ENCODE assay signal across 14 cellular contexts in genomic region chr1:175220853-175221547, GRCh38. TPM values are rescaled to one million over a fixed set of nuclear protein-coding genes. Genes with fewer than 3 reads are reported as not detected.
DNase-seq lines count a peak whose midpoint lies in the region; ATAC-seq and TF ChIP-seq lines count a peak whose summit lies in the region.
"Had no signal": no experiment of that assay in that cellular context is flagged by ENCODE, and none has a peak within 500 bp of the region (broad histone marks: within the 10 kb centered on the region; RNA-seq: fewer than 3 reads in every experiment).

No MANE protein-coding gene starts in this region.

- no peak for TF ChIP-seq POLR2A in vagina (IDR thresholded peaks at IDR 0.05)

- H3K4me3 Mint-ChIP-seq in T-helper 17 cell, result no peak overlapping the region
- no peak overlapping the region for H3K4me3 Mint-ChIP-seq in nephron
- H3K4me3 Mint-ChIP-seq in osteocyte (ENCODE audit: unreplicated experiment), result no peak overlapping the region
- H3K4me3 Mint-ChIP-seq: effector memory CD8-positive, alpha-beta T cell; stimulated activated naive CD8-positive, alpha-beta T cell treated with anti-CD3 and anti-CD28 coated beads, Interleukin-15, amount 100 ng/mL, for 72 hours had no signal

- H3K36me3 ChIP-seq in heart right ventricle (no peaks in the 10 kb centered on the region), vagina (no peaks in the 10 kb centered on the region)

- H3K27ac ChIP-seq in heart right ventricle (peak overlapping the region in 7 of 10 donors; percentile 28 to 71 (median 48)), vagina (peak overlapping the region; percentile 9)

- H3K4me3 ChIP-seq in heart right ventricle (no peak overlapping the region), vagina (no peak overlapping the region)

- H3K27me3 ChIP-seq in heart right ventricle, result no peaks in the 10 kb centered on the region
- no peaks in the 10 kb centered on the region for H3K27me3 ChIP-seq in vagina

- DNase-seq in T-helper 17 cell (no peak), heart right ventricle (no peak), vagina (ENCODE audit: extremely low spot score in 2 of 2) (no peak), osteocyte (ENCODE audit: extremely low spot score, unreplicated experiment) (no peak), NCI-H1436 treated with DMSO at 0.1 percent for 48 hours (lab: John Stamatoyannopoulos, UW) (no peak)
- DNase-seq: activated CD4-positive, alpha-beta T cell treated with anti-CD3 and anti-CD28 coated beads for 48 hours; anterior cingulate cortex; effector memory CD8-positive, alpha-beta T cell; NCI-H1105; NCI-H82; stimulated activated naive CD8-positive, alpha-beta T cell treated with anti-CD3 and anti-CD28 coated beads, Interleukin-15, amount 100 ng/mL, for 72 hours had no signal

- no peaks in the 10 kb centered on the region for H3K9me3 Mint-ChIP-seq in nephron
- no peaks in the 10 kb centered on the region for H3K9me3 Mint-ChIP-seq in osteocyte (ENCODE audit: unreplicated experiment)
- H3K9me3 Mint-ChIP-seq: effector memory CD8-positive, alpha-beta T cell; stimulated activated naive CD8-positive, alpha-beta T cell treated with anti-CD3 and anti-CD28 coated beads, Interleukin-15, amount 100 ng/mL, for 72 hours had no signal

- H3K27ac Mint-ChIP-seq in T-helper 17 cell (peak overlapping the region; percentile 68), nephron (peak overlapping the region in 2 of 3 experiments; percentile 46 to 73), osteocyte (ENCODE audit: unreplicated experiment) (no peak overlapping the region)
- H3K27ac Mint-ChIP-seq: effector memory CD8-positive, alpha-beta T cell had no signal

- TF ChIP-seq CTCF in heart right ventricle (IDR thresholded peaks at IDR 0.05), result no peak
- no peak for TF ChIP-seq CTCF in nephron (IDR thresholded peaks at IDR 0.05; ENCODE audit: unreplicated experiment in 3 of 3)
- TF ChIP-seq CTCF in vagina (IDR thresholded peaks at IDR 0.05), result no peak
- TF ChIP-seq CTCF in osteocyte (IDR thresholded peaks at IDR 0.05), result no peak

- H3K36me3 Mint-ChIP-seq in T-helper 17 cell (ENCODE audit: low read depth) (no peaks in the 10 kb centered on the region), nephron (ENCODE audit: low read depth) (no peaks in the 10 kb centered on the region), osteocyte (ENCODE audit: unreplicated experiment) (no peaks in the 10 kb centered on the region)

- peaks cover 17 to 48% (median 39%) of the 10 kb centered on the region in 9 donors for H3K4me1 ChIP-seq in heart right ventricle
- peaks cover 25% of the 10 kb centered on the region for H3K4me1 ChIP-seq in vagina

- H3K9me3 ChIP-seq in T-helper 17 cell (ENCODE audit: control insufficient read depth, low read length, poor library complexity, severe bottlenecking), result no peaks in the 10 kb centered on the region
- no peaks in the 10 kb centered on the region for H3K9me3 ChIP-seq in heart right ventricle
- H3K9me3 ChIP-seq in vagina, result no peaks in the 10 kb centered on the region

- intact Hi-C loops in heart right ventricle (cut with DNase I), result loop anchor here in 8 of 10 donors (1.0 to 10.0 kb wide), 8 partner anchors 54 to 96 kb away; no protein-coding TSS in a partner anchor
- intact Hi-C loops in vagina (cut with DNase I), result loop anchor here (10.0 kb wide), 1 partner anchor 66 kb away; no protein-coding TSS in a partner anchor

- H3K4me1 Mint-ChIP-seq in T-helper 17 cell (peaks cover 13% of the 10 kb centered on the region), nephron (peaks cover 30% of the 10 kb centered on the region), osteocyte (ENCODE audit: unreplicated experiment) (no peaks in the 10 kb centered on the region)

- no peaks in the 10 kb centered on the region for H3K27me3 Mint-ChIP-seq in T-helper 17 cell
- peaks cover 4% of the 10 kb centered on the region for H3K27me3 Mint-ChIP-seq in nephron (ENCODE audit: low read depth)
- peaks cover 4% of the 10 kb centered on the region for H3K27me3 Mint-ChIP-seq in osteocyte (ENCODE audit: unreplicated experiment)
- H3K27me3 Mint-ChIP-seq: effector memory CD8-positive, alpha-beta T cell; stimulated activated naive CD8-positive, alpha-beta T cell treated with anti-CD3 and anti-CD28 coated beads, Interleukin-15, amount 100 ng/mL, for 72 hours had no signal

- WGBS in heart right ventricle, 2 donors, result 54 to 55% methylated on average over 11 of the region's 11 CpGs

- no peak for ATAC-seq in T-helper 17 cell
- ATAC-seq in heart right ventricle, result peak in 5 of 8 donors; percentile 15 to 37 (median 27)
- no peak for ATAC-seq in HG02973 (IDR thresholded peaks at IDR 0.05; ENCODE audit: unreplicated experiment)
- ATAC-seq: effector memory CD8-positive, alpha-beta T cell; stimulated activated naive CD8-positive, alpha-beta T cell treated with anti-CD3 and anti-CD28 coated beads, Interleukin-15, amount 100 ng/mL, for 72 hours had no signal

RNA-seq across cellular contexts. Expression of gene KIAA0040, which starts 28.4 kb away (rescaled TPM):
- 10 to 100 TPM; 29.0 to 31.5 TPM for total RNA-seq in T-helper 17 cell
- 10 to 100 TPM in 6 of 10 donors, 1 to 10 TPM in 4; 6.3 to 37.2 (median 11.1) TPM for total RNA-seq in heart right ventricle
- 10 to 100 TPM in 1 of 2 donors, 1 to 10 TPM in 1; 8.7 to 13.1 TPM for polyA plus RNA-seq in heart right ventricle
- total RNA-seq in vagina, result 38.5 TPM
- total RNA-seq in osteocyte, result 0.73 and 1.6 TPM in 2 replicates
- total RNA-seq: G401 had no signal

Comparison
In these comparisons a context has a peak if more than half of its experiments do, and no peak if none do; other contexts are left out.
1. ATAC-seq: peak in heart right ventricle (5 of 8); none in T-helper 17 cell (single experiment) and HG02973 (single experiment).